In genomic region chr1:161039154-161039545, GRCh38 we compare ENCODE assay signal across 9 cellular contexts. TPM values are rescaled to one million over a fixed set of nuclear protein-coding genes. Genes with fewer than 3 reads are reported as not detected.
DNase-seq lines count a peak whose midpoint lies in the region; ATAC-seq and TF ChIP-seq lines count a peak whose summit lies in the region.
"Had no signal": no experiment of that assay in that cellular context is flagged by ENCODE, and none has a peak within 500 bp of the region (broad histone marks: within the 10 kb centered on the region; RNA-seq: fewer than 3 reads in every experiment).

No MANE protein-coding gene starts in this region.

- H3K27me3 ChIP-seq in lower lobe of right lung (ENCODE audit: low read depth) (no peaks in the 10 kb centered on the region), suprapubic skin (no peaks in the 10 kb centered on the region), BE2C (no peaks in the 10 kb centered on the region)

- no peaks in the 10 kb centered on the region for H3K9me3 Mint-ChIP-seq in activated T-cell treated with anti-CD3 and anti-CD28 coated beads, Interleukin-2, amount 50 U/mL, for 72 hours

- no peak for TF ChIP-seq CTCF in lower lobe of right lung (IDR thresholded peaks at IDR 0.05)
- no peak for TF ChIP-seq CTCF in suprapubic skin (IDR thresholded peaks at IDR 0.05)
- no peak for TF ChIP-seq CTCF in BE2C (IDR thresholded peaks at IDR 0.05; ENCODE audit: low read depth, low read length)

- H3K27me3 Mint-ChIP-seq in activated T-cell treated with anti-CD3 and anti-CD28 coated beads, Interleukin-2, amount 50 U/mL, for 72 hours (ENCODE audit: low read depth): no peaks in the 10 kb centered on the region

- H3K4me3 Mint-ChIP-seq in activated T-cell treated with anti-CD3 and anti-CD28 coated beads, Interleukin-2, amount 50 U/mL, for 72 hours: peak overlapping the region; percentile 89 to 97

- no peak for TF ChIP-seq EP300 in suprapubic skin (IDR thresholded peaks at IDR 0.05)

- no peak for DNase-seq in activated T-cell treated with anti-CD3 and anti-CD28 coated beads, Interleukin-2, amount 50 U/mL, for 72 hours
- no peak for DNase-seq in activated T-cell treated with anti-CD3 and anti-CD28 coated beads, Interleukin-2, amount 50 U/mL, for 48 hours
- DNase-seq in lower lobe of right lung (no peak), suprapubic skin (ENCODE audit: low spot score in 2 of 2) (no peak), BE2C (no peak), NCI-H187 treated with DMSO at 0.1 percent for 48 hours (lab: John Stamatoyannopoulos, UW) (no peak)

- no peak for TF ChIP-seq POLR2A in suprapubic skin (IDR thresholded peaks at IDR 0.05)

- 0 to 26% (median 13%) methylated on average over 2 to 3 of the region's 3 CpGs for WGBS in adipose tissue, 3 donors
- WGBS in suprapubic skin: 23% methylated on average over 3 of the region's 3 CpGs

- H3K36me3 ChIP-seq in lower lobe of right lung: peaks cover 49% of the 10 kb centered on the region
- H3K36me3 ChIP-seq in suprapubic skin: peaks cover 41% of the 10 kb centered on the region
- peaks cover 41% of the 10 kb centered on the region for H3K36me3 ChIP-seq in BE2C

- intact Hi-C loops in lower lobe of right lung (cut with DNase I): no loop called here

- no peaks in the 10 kb centered on the region for H3K9me3 ChIP-seq in lower lobe of right lung
- no peaks in the 10 kb centered on the region for H3K9me3 ChIP-seq in suprapubic skin
- H3K9me3 ChIP-seq in BE2C: no peaks in the 10 kb centered on the region

- H3K4me3 ChIP-seq in lower lobe of right lung: peak overlapping the region; percentile 67
- peak overlapping the region; percentile 60 for H3K4me3 ChIP-seq in suprapubic skin
- no peak overlapping the region for H3K4me3 ChIP-seq in BE2C (ENCODE audit: low read depth, low read length)

- peak overlapping the region; percentile 62 for H3K27ac Mint-ChIP-seq in activated T-cell treated with anti-CD3 and anti-CD28 coated beads, Interleukin-2, amount 50 U/mL, for 72 hours

- H3K27ac ChIP-seq in adipose tissue (ENCODE audit: low read depth, low read length) (peak overlapping the region; percentile 43), lower lobe of right lung (peak overlapping the region; percentile 80), suprapubic skin (no peak overlapping the region)

- H3K4me1 Mint-ChIP-seq in activated T-cell treated with anti-CD3 and anti-CD28 coated beads, Interleukin-2, amount 50 U/mL, for 72 hours (ENCODE audit: low read depth): peaks cover 56% of the 10 kb centered on the region

- no peak for ATAC-seq in activated T-cell treated with anti-CD3 and anti-CD28 coated beads, Interleukin-2, amount 50 U/mL, for 72 hours (replicated peaks in 1 of 2)
- ATAC-seq in lower lobe of right lung: no peak
- ATAC-seq in GM19455 (IDR thresholded peaks at IDR 0.05; ENCODE audit: unreplicated experiment): no peak

- H3K36me3 Mint-ChIP-seq in activated T-cell treated with anti-CD3 and anti-CD28 coated beads, Interleukin-2, amount 50 U/mL, for 72 hours (ENCODE audit: insufficient read depth in 2 of 2): peaks cover 2 to 23% of the 10 kb centered on the region in 2 donors

- peaks cover 33% of the 10 kb centered on the region for H3K4me1 ChIP-seq in lower lobe of right lung
- peaks cover 20% of the 10 kb centered on the region for H3K4me1 ChIP-seq in suprapubic skin
- no peaks in the 10 kb centered on the region for H3K4me1 ChIP-seq in BE2C

RNA-seq across cellular contexts. Expression of gene TSTD1, which starts 0.4 kb away (rescaled TPM):
- total RNA-seq in activated T-cell treated with anti-CD3 and anti-CD28 coated beads, Interleukin-2, amount 50 U/mL, for 72 hours: 10 to 100 TPM; 46.3 to 78.0 TPM
- polyA plus RNA-seq in adipose tissue: 10 to 100 TPM; 33.7 to 78.1 (median 52.5) TPM
- total RNA-seq in lower lobe of right lung (63.2 TPM), suprapubic skin (100 to 1,000 TPM in 2 of 4 donors, 10 to 100 TPM in 2; 70.0 to 123 (median 98.8) TPM)
- polyA plus RNA-seq in BE2C (2012; ENCODE audit: insufficient read depth, insufficient read length, low read depth): not detected

RNA-seq across cellular contexts. Expression of gene USF1, which starts 6.6 kb away (rescaled TPM):
- total RNA-seq in activated T-cell treated with anti-CD3 and anti-CD28 coated beads, Interleukin-2, amount 50 U/mL, for 72 hours: 10 to 100 TPM; 52.3 to 57.5 TPM
- 10 to 100 TPM; 35.0 to 54.3 (median 47.2) TPM for polyA plus RNA-seq in adipose tissue
- total RNA-seq in lower lobe of right lung: 81.8 TPM
- total RNA-seq in suprapubic skin: 10 to 100 TPM; 33.9 to 88.7 (median 43.7) TPM
- 83.8 TPM for polyA plus RNA-seq in BE2C (2012; ENCODE audit: insufficient read depth, insufficient read length, low read depth)

RNA-seq across cellular contexts. Expression of gene F11R, which starts 18.2 kb away (rescaled TPM):
- 10 to 100 TPM; 38.2 to 38.8 TPM for total RNA-seq in activated T-cell treated with anti-CD3 and anti-CD28 coated beads, Interleukin-2, amount 50 U/mL, for 72 hours
- polyA plus RNA-seq in adipose tissue: 10 to 100 TPM; 18.3 to 33.9 (median 26.2) TPM
- total RNA-seq in lower lobe of right lung (162 TPM), suprapubic skin (100 to 1,000 TPM; 101 to 112 (median 107) TPM)
- 0.54 TPM for polyA plus RNA-seq in BE2C (2012; ENCODE audit: insufficient read depth, insufficient read length, low read depth)

RNA-seq across cellular contexts. Expression of gene ARHGAP30, which starts 30.5 kb away (rescaled TPM):
- total RNA-seq in activated T-cell treated with anti-CD3 and anti-CD28 coated beads, Interleukin-2, amount 50 U/mL, for 72 hours: 100 to 1,000 TPM; 192 to 198 TPM
- 10 to 100 TPM in 1 of 3 donors, 1 to 10 TPM in 2; 2.3 to 10.8 (median 9.8) TPM for polyA plus RNA-seq in adipose tissue
- total RNA-seq in lower lobe of right lung (63.7 TPM), suprapubic skin (10 to 100 TPM; 12.3 to 46.2 (median 14.5) TPM)
- polyA plus RNA-seq in BE2C (2012; ENCODE audit: insufficient read depth, insufficient read length, low read depth): 0.56 TPM
- polyA plus RNA-seq: BJ had no signal

RNA-seq across cellular contexts. Expression of gene NECTIN4, which starts 50.2 kb away (rescaled TPM):
- under 1 TPM in 1 of 2 donors, not detected in 1; 0.31 TPM for total RNA-seq in activated T-cell treated with anti-CD3 and anti-CD28 coated beads, Interleukin-2, amount 50 U/mL, for 72 hours
- 1 to 10 TPM in 1 of 3 donors, under 1 TPM in 1, not detected in 1; 0.52 to 3.3 TPM for polyA plus RNA-seq in adipose tissue
- 6.2 TPM for total RNA-seq in lower lobe of right lung
- total RNA-seq in suprapubic skin: 100 to 1,000 TPM; 126 to 188 (median 164) TPM
- polyA plus RNA-seq in BE2C (2012; ENCODE audit: insufficient read depth, insufficient read length, low read depth): 0.68 TPM
- polyA plus RNA-seq: BJ had no signal
